ENCODE assay signal across 9 cellular contexts in genomic region chr13:98507060-98507797, GRCh38.
DNase-seq lines count a peak whose midpoint lies in the region; ATAC-seq and TF ChIP-seq lines count a peak whose summit lies in the region.
"Had no signal": no experiment of that assay in that cellular context is flagged by ENCODE, and none has a peak within 500 bp of the region (broad histone marks: within the 10 kb centered on the region; RNA-seq: fewer than 3 reads in every experiment).

No MANE protein-coding gene starts in this region.

- DNase-seq in DMS79 (lab: John Stamatoyannopoulos, UW) (peak; percentile 90), NCI-H2227 treated with DMSO at 0.1 percent for 48 hours (lab: John Stamatoyannopoulos, UW) (peak; percentile 15), choroid plexus epithelial cell (ENCODE audit: low read depth) (peak; percentile 64), medulla oblongata (ENCODE audit: extremely low spot score) (peak; percentile 33), globus pallidus (ENCODE audit: low spot score) (no peak), CD1c-positive myeloid dendritic cell (ENCODE audit: extremely low spot score) (no peak), AML-193 (lab: John Stamatoyannopoulos, UW) (no peak)
- DNase-seq: activated naive CD8-positive, alpha-beta T cell treated with anti-CD3 and anti-CD28 coated beads, Interleukin-2, amount 10 ng/mL, durations not matched to agents 7 days and 5 days had no signal

- ATAC-seq in GM18519 (IDR thresholded peaks at IDR 0.05; ENCODE audit: low FRiP score, unreplicated experiment) = no peak

- H3K4me3 ChIP-seq in choroid plexus epithelial cell (ENCODE audit: low read depth, low read length) = no peak overlapping the region

- no peak for TF ChIP-seq CTCF in choroid plexus epithelial cell (conservative IDR thresholded peaks at IDR 0.05; ENCODE audit: low read depth, low read length)

Comparison
In these comparisons a context has a peak if more than half of its experiments do, and no peak if none do; other contexts are left out.
1. DNase-seq: peak in DMS79 (single experiment), NCI-H2227 treated with DMSO at 0.1 percent for 48 hours (single experiment), choroid plexus epithelial cell (single experiment) and medulla oblongata (single experiment); none in globus pallidus (single experiment), CD1c-positive myeloid dendritic cell (single experiment) and AML-193 (0 of 2).